10 cellular contexts compared by ENCODE assay signal in the genomic region with DNA sequence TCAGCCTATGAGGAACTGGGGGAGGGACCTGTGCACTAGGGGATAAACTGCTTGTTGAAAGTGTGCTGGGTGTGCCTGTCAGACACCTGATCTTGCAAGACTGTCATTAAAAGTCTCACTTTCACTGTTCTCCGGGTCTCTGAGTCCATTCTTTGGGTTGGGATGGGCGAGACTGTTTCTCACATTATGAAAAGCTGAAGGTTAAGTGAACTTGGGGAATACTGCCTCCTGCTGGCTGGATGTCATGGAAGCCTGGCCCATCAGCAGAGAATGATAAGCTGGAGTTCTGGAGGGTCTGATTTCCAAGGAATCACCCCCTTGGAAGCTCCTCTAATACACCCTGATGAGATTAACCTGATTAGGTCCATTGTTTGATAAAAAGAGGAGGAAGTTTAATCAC. TPM values are rescaled to one million over a fixed set of nuclear protein-coding genes. Genes with fewer than 3 reads are reported as not detected.
DNase-seq lines count a peak whose midpoint lies in the region; ATAC-seq, FAIRE-seq and TF ChIP-seq lines count a peak whose summit lies in the region.
"Had no signal": no experiment of that assay in that cellular context is flagged by ENCODE, and none has a peak within 500 bp of the region (broad histone marks: within the 10 kb centered on the region; RNA-seq: fewer than 3 reads in every experiment).

No MANE protein-coding gene starts in this region.

- H3K36me3 ChIP-seq in SK-N-SH (replicated peaks in 1 of 2; ENCODE audit: control insufficient read depth in 1 of 2, insufficient read depth in 2 of 2, low read length in 1 of 2) = no peaks in the 10 kb centered on the region
- H3K36me3 ChIP-seq in upper lobe of right lung = no peaks in the 10 kb centered on the region
- H3K36me3 ChIP-seq: SJCRH30 had no signal

- H3K4me2 ChIP-seq in SK-N-SH = no peak overlapping the region

- H3K4me1 ChIP-seq in SK-N-SH (ENCODE audit: control insufficient read depth in 1 of 2, insufficient read depth in 2 of 2, low read depth in 1 of 2, low read length in 1 of 2) (no peaks in the 10 kb centered on the region), upper lobe of right lung (no peaks in the 10 kb centered on the region)

- in situ Hi-C loops in astrocyte of the cerebellum (cut with HindIII; ENCODE audit: low sequenced_read_pairs) = no loop called here

- TF ChIP-seq POLR2A in GM12892 (IDR thresholded peaks at IDR 0.05; ENCODE audit: low read depth, low read length) = no peak

- no peak for TF ChIP-seq EP300 in SK-N-SH (IDR thresholded peaks at IDR 0.05; ENCODE audit: borderline replicate concordance in 1 of 2, low read depth in 1 of 2, low read length in 1 of 2)

- POLR2A ChIA-PET in SK-N-SH (lab: Yijun Ruan, JAX) = no interaction called here

- TF ChIP-seq RAD21 in SK-N-SH (IDR thresholded peaks at IDR 0.05; ENCODE audit: low read length) = peak; percentile 40

- peak; percentile 81 for FAIRE-seq in GM12892 (lab: Jason Lieb, UNC)

- no peak overlapping the region for H3K4me3 Mint-ChIP-seq in memory B cell

- no peaks in the 10 kb centered on the region for H3K79me2 ChIP-seq in SK-N-SH (ENCODE audit: insufficient read depth)

- intact Hi-C loops in upper lobe of right lung (cut with DNase I) = no loop called here

- WGBS in SK-N-SH (ENCODE audit: low lambda C conversion rate) = 0% methylated on average over 2 of the region's 2 CpGs

- no peak overlapping the region for H2AFZ ChIP-seq in SK-N-SH (ENCODE audit: low read depth)

- no peaks in the 10 kb centered on the region for H3K9me2 ChIP-seq in SK-N-SH

- no peak overlapping the region for H3K9ac ChIP-seq in SK-N-SH

- no peaks in the 10 kb centered on the region for H3K27me3 Mint-ChIP-seq in memory B cell

- H3K4me1 Mint-ChIP-seq in memory B cell = peaks cover 21% of the 10 kb centered on the region

- peak; percentile 42 for ATAC-seq in memory B cell (ENCODE audit: low read depth)
- ATAC-seq in upper lobe of right lung = peak; percentile 56
- no peak for ATAC-seq in HG03039 (IDR thresholded peaks at IDR 0.05; ENCODE audit: unreplicated experiment)

- CTCF ChIA-PET in SK-N-SH (lab: Yijun Ruan, JAX) = interaction anchor here (0.9 to 3.1 kb wide), 7 partner anchors 19 to 534 kb away, joined by 3 to 21 read pairs (median 4); no protein-coding TSS in a partner anchor

- peaks cover 32% of the 10 kb centered on the region; the same call in 1 of the 2 replicates for H3K27me3 ChIP-seq in SK-N-SH (ENCODE audit: insufficient read depth)
- peaks cover 4% of the 10 kb centered on the region for H3K27me3 ChIP-seq in upper lobe of right lung
- H3K27me3 ChIP-seq: SJCRH30 had no signal

- no peaks in the 10 kb centered on the region for H3K9me3 Mint-ChIP-seq in memory B cell

- TF ChIP-seq CTCF in SK-N-SH (IDR thresholded peaks at IDR 0.05) (peak; percentile 64), astrocyte of the cerebellum (IDR thresholded peaks at IDR 0.05; ENCODE audit: low read depth, low read length, missing control alignments) (peak; percentile 27), upper lobe of right lung (IDR thresholded peaks at IDR 0.05) (peak; percentile 54)

- no peaks in the 10 kb centered on the region for H4K20me1 ChIP-seq in SK-N-SH (ENCODE audit: insufficient read depth)

- no peak overlapping the region; a peak in 1 of 4 replicates for H3K4me3 ChIP-seq in SK-N-SH (ENCODE audit: low read depth in 2 of 2, low read length in 1 of 2)
- H3K4me3 ChIP-seq in astrocyte of the cerebellum (ENCODE audit: low read depth, low read length) = no peak overlapping the region
- H3K4me3 ChIP-seq in upper lobe of right lung = no peak overlapping the region
- H3K4me3 ChIP-seq: SJCRH30, skin epidermis had no signal

- no peaks in the 10 kb centered on the region for H3F3A ChIP-seq in SK-N-SH (replicated peaks; ENCODE audit: insufficient read depth)

- no peaks in the 10 kb centered on the region for H3K36me3 Mint-ChIP-seq in memory B cell

- no peak overlapping the region for H3K27ac ChIP-seq in SK-N-SH (ENCODE audit: low read depth in 2 of 2, low read length in 1 of 2)
- no peak overlapping the region for H3K27ac ChIP-seq in upper lobe of right lung
- H3K27ac ChIP-seq: SJCRH30, skin epidermis had no signal

- H3K27ac Mint-ChIP-seq in memory B cell = no peak overlapping the region

- DNase-seq in GM12892 (ENCODE audit: insufficient read length) = peak; percentile 37
- peak; percentile 30 for DNase-seq in SK-N-SH
- no peak for DNase-seq in astrocyte of the cerebellum (ENCODE audit: low read depth)
- DNase-seq in memory B cell (ENCODE audit: low spot score in 2 of 2) = peak; percentile 38 to 51
- no peak for DNase-seq in upper lobe of right lung
- DNase-seq in NCI-H2227 (lab: John Stamatoyannopoulos, UW; ENCODE audit: unreplicated experiment) = no peak
- DNase-seq in SHP77 treated with DMSO at 0.1 percent for 48 hours (lab: John Stamatoyannopoulos, UW) = no peak

- H3K9me3 ChIP-seq in SK-N-SH (no peaks in the 10 kb centered on the region), upper lobe of right lung (no peaks in the 10 kb centered on the region)
- H3K9me3 ChIP-seq: SJCRH30 had no signal

TF ChIP-seq in SK-N-SH, 30 proteins besides CTCF, POLR2A, EP300 and RAD21:
- TF ChIP-seq FOXM1 (IDR thresholded peaks at IDR 0.05; ENCODE audit: low read depth) (no peak), NFIC (IDR thresholded peaks at IDR 0.05; ENCODE audit: borderline replicate concordance) (no peak), EZH2phosphoT487 (IDR thresholded peaks at IDR 0.05; ENCODE audit: borderline replicate concordance, low read depth) (no peak), GABPA (IDR thresholded peaks at IDR 0.05; ENCODE audit: low read depth) (no peak), TAF1 (IDR thresholded peaks at IDR 0.05; ENCODE audit: borderline replicate concordance, low read depth, low read length) (no peak), YY1 (IDR thresholded peaks at IDR 0.05; ENCODE audit: low read depth) (no peak), RCOR1 (IDR thresholded peaks at IDR 0.05; ENCODE audit: low read length) (no peak), RFX5 (IDR thresholded peaks at IDR 0.05; ENCODE audit: low read length) (no peak), JUND (IDR thresholded peaks at IDR 0.05) (no peak), POLR2AphosphoS5 (IDR thresholded peaks at IDR 0.05; ENCODE audit: low read depth, low read length) (no peak)
- TF ChIP-seq, protein P1, sequence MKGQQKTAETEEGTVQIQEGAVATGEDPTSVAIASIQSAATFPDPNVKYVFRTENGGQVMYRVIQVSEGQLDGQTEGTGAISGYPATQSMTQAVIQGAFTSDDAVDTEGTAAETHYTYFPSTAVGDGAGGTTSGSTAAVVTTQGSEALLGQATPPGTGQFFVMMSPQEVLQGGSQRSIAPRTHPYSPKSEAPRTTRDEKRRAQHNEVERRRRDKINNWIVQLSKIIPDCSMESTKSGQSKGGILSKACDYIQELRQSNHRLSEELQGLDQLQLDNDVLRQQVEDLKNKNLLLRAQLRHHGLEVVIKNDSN (IDR thresholded peaks at IDR 0.05; ENCODE audit: borderline replicate concordance, low read depth) = no peak
- TF ChIP-seq, protein P2, sequence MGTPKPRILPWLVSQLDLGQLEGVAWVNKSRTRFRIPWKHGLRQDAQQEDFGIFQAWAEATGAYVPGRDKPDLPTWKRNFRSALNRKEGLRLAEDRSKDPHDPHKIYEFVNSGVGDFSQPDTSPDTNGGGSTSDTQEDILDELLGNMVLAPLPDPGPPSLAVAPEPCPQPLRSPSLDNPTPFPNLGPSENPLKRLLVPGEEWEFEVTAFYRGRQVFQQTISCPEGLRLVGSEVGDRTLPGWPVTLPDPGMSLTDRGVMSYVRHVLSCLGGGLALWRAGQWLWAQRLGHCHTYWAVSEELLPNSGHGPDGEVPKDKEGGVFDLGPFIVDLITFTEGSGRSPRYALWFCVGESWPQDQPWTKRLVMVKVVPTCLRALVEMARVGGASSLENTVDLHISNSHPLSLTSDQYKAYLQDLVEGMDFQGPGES (IDR thresholded peaks at IDR 0.05; ENCODE audit: low read depth, low read length) = no peak
- TF ChIP-seq, protein P3, sequence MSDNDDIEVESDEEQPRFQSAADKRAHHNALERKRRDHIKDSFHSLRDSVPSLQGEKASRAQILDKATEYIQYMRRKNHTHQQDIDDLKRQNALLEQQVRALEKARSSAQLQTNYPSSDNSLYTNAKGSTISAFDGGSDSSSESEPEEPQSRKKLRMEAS (IDR thresholded peaks at IDR 0.05; ENCODE audit: low read depth) = no peak
- TF ChIP-seq, protein P4, sequence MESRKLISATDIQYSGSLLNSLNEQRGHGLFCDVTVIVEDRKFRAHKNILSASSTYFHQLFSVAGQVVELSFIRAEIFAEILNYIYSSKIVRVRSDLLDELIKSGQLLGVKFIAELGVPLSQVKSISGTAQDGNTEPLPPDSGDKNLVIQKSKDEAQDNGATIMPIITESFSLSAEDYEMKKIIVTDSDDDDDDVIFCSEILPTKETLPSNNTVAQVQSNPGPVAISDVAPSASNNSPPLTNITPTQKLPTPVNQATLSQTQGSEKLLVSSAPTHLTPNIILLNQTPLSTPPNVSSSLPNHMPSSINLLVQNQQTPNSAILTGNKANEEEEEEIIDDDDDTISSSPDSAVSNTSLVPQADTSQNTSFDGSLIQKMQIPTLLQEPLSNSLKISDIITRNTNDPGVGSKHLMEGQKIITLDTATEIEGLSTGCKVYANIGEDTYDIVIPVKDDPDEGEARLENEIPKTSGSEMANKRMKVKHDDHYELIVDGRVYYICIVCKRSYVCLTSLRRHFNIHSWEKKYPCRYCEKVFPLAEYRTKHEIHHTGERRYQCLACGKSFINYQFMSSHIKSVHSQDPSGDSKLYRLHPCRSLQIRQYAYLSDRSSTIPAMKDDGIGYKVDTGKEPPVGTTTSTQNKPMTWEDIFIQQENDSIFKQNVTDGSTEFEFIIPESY (IDR thresholded peaks at IDR 0.05; ENCODE audit: borderline replicate concordance, low read depth) = no peak
- TF ChIP-seq, protein P5, sequence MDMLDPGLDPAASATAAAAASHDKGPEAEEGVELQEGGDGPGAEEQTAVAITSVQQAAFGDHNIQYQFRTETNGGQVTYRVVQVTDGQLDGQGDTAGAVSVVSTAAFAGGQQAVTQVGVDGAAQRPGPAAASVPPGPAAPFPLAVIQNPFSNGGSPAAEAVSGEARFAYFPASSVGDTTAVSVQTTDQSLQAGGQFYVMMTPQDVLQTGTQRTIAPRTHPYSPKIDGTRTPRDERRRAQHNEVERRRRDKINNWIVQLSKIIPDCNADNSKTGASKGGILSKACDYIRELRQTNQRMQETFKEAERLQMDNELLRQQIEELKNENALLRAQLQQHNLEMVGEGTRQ (IDR thresholded peaks at IDR 0.05; ENCODE audit: borderline replicate concordance, low read depth, low read length) = no peak

RNA-seq across cellular contexts. Expression of a gene that starts 9.0 kb away (rescaled TPM):
- not detected for polyA plus RNA-seq in GM12892 (2012; ENCODE audit: missing spikeins)
- polyA plus RNA-seq in SK-N-SH (2012; rRNA removed) = not detected in 2 replicates
- polyA plus RNA-seq in SK-N-SH (2012; cell fraction: cytosol; rRNA removed) = not detected in 2 replicates
- not detected in 2 replicates for polyA plus RNA-seq in SK-N-SH (2012; cell fraction: nucleus; rRNA removed)
- total RNA-seq in upper lobe of right lung = not detected
- total RNA-seq: SJCRH30 had no signal

Comparison
In these comparisons a context has a peak if more than half of its experiments do, and no peak if none do; other contexts are left out.
1. DNase-seq: peak in GM12892 (single experiment), SK-N-SH (single experiment) and memory B cell (2 of 2); none in astrocyte of the cerebellum (single experiment), upper lobe of right lung (single experiment), NCI-H2227 (single experiment) and SHP77 treated with DMSO at 0.1 percent for 48 hours (single experiment).
2. Peak in every context shown above with its lines, with median percentiles within 50 percentile points of each other: CTCF ChIP-seq.